Comparison of ENCODE assay signal across 18 cellular contexts in the genomic region with DNA sequence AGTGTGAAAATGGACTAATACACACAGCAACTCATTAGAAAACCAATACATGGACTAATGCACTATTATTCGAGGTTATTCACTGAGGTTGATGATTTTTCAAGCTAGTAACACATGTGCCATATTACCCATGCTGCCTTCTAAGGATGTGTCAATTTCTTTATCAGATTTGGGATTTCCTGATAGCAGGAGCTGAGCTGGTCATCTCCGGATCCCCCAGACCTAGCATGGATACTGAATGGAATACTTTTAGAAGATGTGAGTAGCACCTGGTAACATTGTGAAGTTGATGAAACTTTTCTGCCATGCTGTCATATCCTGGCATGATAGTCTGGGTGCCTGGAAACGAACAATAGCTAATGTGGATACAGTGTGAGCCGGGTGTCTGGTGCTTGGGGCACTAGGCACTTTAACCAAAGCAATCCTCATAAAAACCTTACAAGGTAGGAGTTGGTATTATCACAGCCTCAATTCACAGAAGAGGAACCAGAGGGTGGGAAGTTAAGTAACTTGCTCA. TPM values are rescaled to one million over a fixed set of nuclear protein-coding genes. Genes with fewer than 3 reads are reported as not detected.
DNase-seq lines count a peak whose midpoint lies in the region; ATAC-seq and TF ChIP-seq lines count a peak whose summit lies in the region.
"Had no signal": no experiment of that assay in that cellular context is flagged by ENCODE, and none has a peak within 500 bp of the region (broad histone marks: within the 10 kb centered on the region; RNA-seq: fewer than 3 reads in every experiment).

No MANE protein-coding gene starts in this region.

- H3K36me3 ChIP-seq in WERI-Rb-1 = no peaks in the 10 kb centered on the region
- H3K36me3 ChIP-seq: BE2C; BLaER1 treated with 17β-estradiol and CSF1 and Interleukin-3, amounts not matched to agents 10 nM and 100 nM; HAP-1 had no signal

- DNase-seq in SKM-1 treated with dmso at 0.1 percent for 144 hours (lab: John Stamatoyannopoulos, UW; ENCODE audit: unreplicated experiment) (peak; percentile 13), SKM-1 (lab: John Stamatoyannopoulos, UW; ENCODE audit: unreplicated experiment) (no peak), dermis blood vessel endothelial cell (peak; percentile 92), glomerular endothelial cell (ENCODE audit: extremely low read depth, low read depth, low spot score) (peak; percentile 86), omental fat pad (ENCODE audit: low spot score) (no peak), WERI-Rb-1 (no peak), D341Med (ENCODE audit: low spot score) (no peak)
- DNase-seq: BE2C; CD4-positive, alpha-beta T cell; CD8-positive, alpha-beta memory T cell; DMS53; DMS79 treated with DMSO at 0.1 percent for 48 hours; GOT3; HFFc6 had no signal

- peaks cover 8% of the 10 kb centered on the region for H3K9me3 ChIP-seq in WERI-Rb-1 (ENCODE audit: severe bottlenecking)
- H3K9me3 ChIP-seq: BE2C, HAP-1 had no signal

- no peak overlapping the region for H3K27ac ChIP-seq in WERI-Rb-1
- H3K27ac ChIP-seq: 22Rv1; BLaER1 treated with 17β-estradiol and CSF1 and Interleukin-3, amounts not matched to agents 10 nM and 100 nM had no signal

- ATAC-seq in omental fat pad (ENCODE audit: low FRiP score) = no peak
- no peak for ATAC-seq in HG03139 (IDR thresholded peaks at IDR 0.05; ENCODE audit: unreplicated experiment)

- no peak overlapping the region for H3K4me3 ChIP-seq in WERI-Rb-1 (ENCODE audit: low read depth, low read length)
- H3K4me3 ChIP-seq: BLaER1 treated with 17β-estradiol and CSF1 and Interleukin-3, amounts not matched to agents 10 nM and 100 nM; HAP-1 had no signal

- TF ChIP-seq CTCF in omental fat pad (IDR thresholded peaks at IDR 0.05) (no peak), WERI-Rb-1 (IDR thresholded peaks at IDR 0.05; ENCODE audit: low read depth, low read length) (no peak)

- no peaks in the 10 kb centered on the region for H3K27me3 ChIP-seq in WERI-Rb-1 (ENCODE audit: insufficient read depth, low read depth, severe bottlenecking)
- H3K27me3 ChIP-seq: BE2C; BLaER1 treated with 17β-estradiol and CSF1 and Interleukin-3, amounts not matched to agents 10 nM and 100 nM had no signal

RNA-seq across cellular contexts. Expression of a gene that starts 11.0 kb away (rescaled TPM):
- total RNA-seq in dermis blood vessel endothelial cell (28.9 and 57.5 TPM in 2 replicates), glomerular endothelial cell (154 and 343 TPM in 2 replicates), omental fat pad (1 to 10 TPM in 2 of 4 donors, under 1 TPM in 1, not detected in 1; 0.46 to 1.1 (median 1.1) TPM)
- total RNA-seq: CD4-positive, alpha-beta T cell; CD8-positive, alpha-beta memory T cell; HFFc6 had no signal

RNA-seq across cellular contexts. Expression of a gene that starts 21.1 kb away (rescaled TPM):
- total RNA-seq in dermis blood vessel endothelial cell (24.2 and 24.6 TPM in 2 replicates), glomerular endothelial cell (25.4 and 29.0 TPM in 2 replicates), omental fat pad (1 to 10 TPM; 2.4 to 3.9 (median 3.1) TPM)
- total RNA-seq: CD4-positive, alpha-beta T cell; CD8-positive, alpha-beta memory T cell had no signal

Comparison
In these comparisons a context has a peak if more than half of its experiments do, and no peak if none do; other contexts are left out.
1. DNase-seq: peak in SKM-1 treated with dmso at 0.1 percent for 144 hours (single experiment), dermis blood vessel endothelial cell (single experiment) and glomerular endothelial cell (single experiment); none in SKM-1 (single experiment), omental fat pad (single experiment), WERI-Rb-1 (single experiment) and D341Med (single experiment).
2. RNA of a gene that starts 11.0 kb away (total RNA-seq): 154 to 343 TPM in glomerular endothelial cell and 28.9 to 57.5 TPM in dermis blood vessel endothelial cell; 0.46 to 1.1 TPM in omental fat pad; every median in the first group is over 10 times any median in the second.